In the genomic region with DNA sequence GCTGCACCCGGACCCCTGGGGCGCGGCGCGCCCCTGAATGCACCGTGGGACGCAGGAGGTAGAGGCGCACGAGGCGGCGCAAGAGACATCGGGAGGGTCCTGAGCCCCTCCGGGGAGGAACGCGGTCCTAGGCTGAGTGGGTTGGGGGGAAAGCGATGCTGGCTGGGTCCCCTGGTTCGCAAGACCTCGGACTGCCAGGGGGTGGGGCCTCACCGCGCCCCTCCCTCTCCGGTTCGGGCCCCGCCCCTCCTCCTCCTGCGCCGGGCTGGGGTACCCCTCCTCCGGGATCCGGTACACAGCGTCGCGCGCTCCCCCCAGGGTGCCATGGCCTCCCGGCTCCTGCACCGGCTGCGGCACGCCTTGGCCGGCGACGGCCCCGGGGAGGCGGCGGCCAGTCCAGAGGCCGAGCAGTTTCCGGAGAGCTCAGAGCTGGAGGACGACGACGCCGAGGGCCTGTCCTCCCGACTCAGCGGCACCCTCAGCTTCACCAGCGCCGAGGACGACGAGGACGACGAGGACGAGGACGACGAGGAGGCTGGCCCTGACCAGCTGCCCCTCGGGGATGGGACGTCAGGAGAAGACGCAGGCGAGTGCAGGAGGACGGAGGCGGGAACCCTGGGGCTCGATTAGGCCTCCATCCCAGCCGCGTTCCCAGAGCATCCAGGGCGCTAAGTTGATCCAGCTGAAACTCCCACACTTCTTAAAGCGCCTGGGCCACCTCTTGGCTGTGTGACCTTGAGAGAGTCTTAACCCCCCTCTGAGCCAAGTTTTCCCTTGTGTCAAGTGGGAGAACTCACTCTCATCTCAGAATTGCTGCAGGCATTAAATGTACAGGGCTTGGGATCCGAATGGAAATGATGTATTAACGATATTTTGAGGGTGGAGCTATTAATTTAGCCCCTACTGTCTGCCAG, we compare ENCODE assay signal across 8 cellular contexts. TPM values are rescaled to one million over a fixed set of nuclear protein-coding genes. Genes with fewer than 3 reads are reported as not detected.
A peak's percentile ranks its signal among the peaks of the same experiment; 100 is the strongest.
DNase-seq lines count a peak whose midpoint lies in the region; TF ChIP-seq lines count a peak whose summit lies in the region.

No MANE protein-coding gene starts in this region.

- peak overlapping the region; percentile 96 for H3K4me2 ChIP-seq in GM23248 (ENCODE audit: unreplicated experiment)
- H3K4me2 ChIP-seq in OCI-LY1 (ENCODE audit: low read length): peak overlapping the region; percentile 79

- H3K27me3 ChIP-seq in ACC112 (ENCODE audit: insufficient read depth, low read length) (no peaks in the 10 kb centered on the region), GM23248 (replicated peaks; ENCODE audit: insufficient read depth) (no peaks in the 10 kb centered on the region), OCI-LY1 (ENCODE audit: insufficient read depth, low read length) (peaks cover 9% of the 10 kb centered on the region; the same call in 1 of the 2 replicates), tibial artery (no peaks in the 10 kb centered on the region)

- H3K4me1 ChIP-seq in ACC112 (ENCODE audit: control insufficient read depth, insufficient read depth, low read length, unreplicated experiment): peaks cover 25% of the 10 kb centered on the region
- peaks cover 32% of the 10 kb centered on the region for H3K4me1 ChIP-seq in GM23248 (ENCODE audit: insufficient read depth)
- peaks cover 13% of the 10 kb centered on the region for H3K4me1 ChIP-seq in OCI-LY1 (ENCODE audit: insufficient read depth, low read length, severe bottlenecking)
- peaks cover 0 to 70% (median 37%) of the 10 kb centered on the region in 4 donors for H3K4me1 ChIP-seq in tibial artery

- H4K20me1 ChIP-seq in GM23248 (ENCODE audit: insufficient read depth) (no peaks in the 10 kb centered on the region), OCI-LY1 (ENCODE audit: insufficient read depth, low read length) (no peaks in the 10 kb centered on the region)

- no peaks in the 10 kb centered on the region for H3K36me3 ChIP-seq in ACC112 (ENCODE audit: insufficient read depth, low read length)
- H3K36me3 ChIP-seq in GM23248 (ENCODE audit: low read depth): peaks cover 9% of the 10 kb centered on the region; the same call in 1 of the 2 replicates
- H3K36me3 ChIP-seq in OCI-LY1 (ENCODE audit: insufficient read depth, low read length): no peaks in the 10 kb centered on the region
- peaks cover 7 to 13% (median 7%) of the 10 kb centered on the region in 3 donors for H3K36me3 ChIP-seq in tibial artery

- no peaks in the 10 kb centered on the region for H3K9me3 Mint-ChIP-seq in activated naive CD4-positive, alpha-beta T cell treated with anti-CD3 and anti-CD28 coated beads for 36 hours
- H3K9me3 Mint-ChIP-seq in nephron: no peaks in the 10 kb centered on the region

- peak; percentile 80 for DNase-seq in GM23248
- peak; percentile 46 for DNase-seq in activated naive CD4-positive, alpha-beta T cell treated with anti-CD3 and anti-CD28 coated beads for 36 hours
- DNase-seq in foreskin melanocyte: peak; percentile 59
- peak; percentile 73 to 90 for DNase-seq in tibial artery
- DNase-seq in NCI-H1694 treated with DMSO at 0.1 percent for 48 hours (lab: John Stamatoyannopoulos, UW): no peak

- no peaks in the 10 kb centered on the region for H3K27me3 Mint-ChIP-seq in activated naive CD4-positive, alpha-beta T cell treated with anti-CD3 and anti-CD28 coated beads for 36 hours (ENCODE audit: low read depth)
- H3K27me3 Mint-ChIP-seq in nephron (ENCODE audit: low read depth): no peaks in the 10 kb centered on the region

- peak overlapping the region; percentile 75 for H3K4me3 Mint-ChIP-seq in activated naive CD4-positive, alpha-beta T cell treated with anti-CD3 and anti-CD28 coated beads for 36 hours
- H3K4me3 Mint-ChIP-seq in nephron: peak overlapping the region; percentile 86 to 88 (median 86)

- TF ChIP-seq CTCF in OCI-LY1 (IDR thresholded peaks at IDR 0.05; ENCODE audit: low read length) (no peak), nephron (IDR thresholded peaks at IDR 0.05; ENCODE audit: unreplicated experiment in 3 of 3) (no peak), tibial artery (IDR thresholded peaks at IDR 0.05) (no peak)

- CTCF ChIA-PET in activated naive CD4-positive, alpha-beta T cell treated with anti-CD3 and anti-CD28 coated beads for 36 hours (lab: Charles Lee): interaction anchor here (1.8 to 2.5 kb wide), 2 partner anchors 10 to 63 kb away, joined by 3 to 9 read pairs; no protein-coding TSS in a partner anchor

- H3K9ac ChIP-seq in GM23248 (peak overlapping the region; percentile 95), OCI-LY1 (ENCODE audit: low read length) (peak overlapping the region; percentile 47; the same call in 1 of the 2 replicates)

- H3K9me2 ChIP-seq in GM23248 (ENCODE audit: insufficient read depth) (no peaks in the 10 kb centered on the region), OCI-LY1 (ENCODE audit: low read depth, low read length) (no peaks in the 10 kb centered on the region)

- H2AFZ ChIP-seq in ACC112 (ENCODE audit: low read length, unreplicated experiment) (peak overlapping the region; percentile 73), GM23248 (peak overlapping the region; percentile 86), OCI-LY1 (ENCODE audit: low read length) (no peak overlapping the region)

- peaks cover 37% of the 10 kb centered on the region; the same call in 1 of the 2 replicates for H3F3A ChIP-seq in GM23248 (ENCODE audit: insufficient read depth)
- no peaks in the 10 kb centered on the region for H3F3A ChIP-seq in OCI-LY1 (ENCODE audit: insufficient read depth, low read length)

- peak overlapping the region; percentile 82 for H3K27ac ChIP-seq in ACC112 (ENCODE audit: low read depth, low read length)
- peak overlapping the region; percentile 97 for H3K27ac ChIP-seq in GM23248
- H3K27ac ChIP-seq in OCI-LY1 (ENCODE audit: low read depth, low read length, poor library complexity, severe bottlenecking): no peak overlapping the region
- peak overlapping the region; percentile 93 to 97 for H3K27ac ChIP-seq in tibial artery

- H3K4me1 Mint-ChIP-seq in activated naive CD4-positive, alpha-beta T cell treated with anti-CD3 and anti-CD28 coated beads for 36 hours (ENCODE audit: low read depth): peaks cover 11% of the 10 kb centered on the region
- H3K4me1 Mint-ChIP-seq in nephron: peaks cover 38% of the 10 kb centered on the region

- in situ Hi-C loops in GM23248 (cut with MboI): no loop called here

- H3K36me3 Mint-ChIP-seq in activated naive CD4-positive, alpha-beta T cell treated with anti-CD3 and anti-CD28 coated beads for 36 hours (ENCODE audit: low read depth): no peaks in the 10 kb centered on the region
- H3K36me3 Mint-ChIP-seq in nephron (ENCODE audit: low read depth): peaks cover 6% of the 10 kb centered on the region

- 0 to 1% methylated on average over 49 to 61 of the region's 71 CpGs for WGBS in GM23248 (ENCODE audit: low coverage in 1 of 2, low lambda C conversion rate in 2 of 2, missing lambda C conversion rate in 2 of 2), 2 experiments

- H3K9me3 ChIP-seq in GM23248 (ENCODE audit: low read depth) (no peaks in the 10 kb centered on the region), OCI-LY1 (ENCODE audit: low read length) (no peaks in the 10 kb centered on the region), tibial artery (no peaks in the 10 kb centered on the region)

- no peak overlapping the region for H3K27ac Mint-ChIP-seq in activated naive CD4-positive, alpha-beta T cell treated with anti-CD3 and anti-CD28 coated beads for 36 hours
- peak overlapping the region; percentile 63 to 89 (median 69) for H3K27ac Mint-ChIP-seq in nephron

- H3K79me2 ChIP-seq in ACC112 (ENCODE audit: control insufficient read depth, insufficient read depth, low read length, unreplicated experiment) (peaks cover 16% of the 10 kb centered on the region), GM23248 (ENCODE audit: insufficient read depth) (peaks cover 43% of the 10 kb centered on the region), OCI-LY1 (ENCODE audit: insufficient read depth, low read length) (no peaks in the 10 kb centered on the region)

- H3K4me3 ChIP-seq in ACC112 (ENCODE audit: low read depth, low read length) (peak overlapping the region; percentile 88), GM23248 (peak overlapping the region; percentile 92), OCI-LY1 (ENCODE audit: low read depth, low read length, poor library complexity, severe bottlenecking) (peak overlapping the region; percentile 63), tibial artery (peak overlapping the region; percentile 72 to 83)

- intact Hi-C loops in activated naive CD4-positive, alpha-beta T cell treated with anti-CD3 and anti-CD28 coated beads for 36 hours (cut with micrococcal nuclease): loop anchor here (1.0 to 2.0 kb wide), 2 partner anchors 23 to 57 kb away; a partner anchor contains a TSS
- intact Hi-C loops in tibial artery (cut with DNase I; ENCODE audit: low total_unique reads): no loop called here

RNA-seq across cellular contexts. Expression of a gene that starts 0.5 kb away (rescaled TPM):
- 88.4 and 100 TPM in 2 replicates for total RNA-seq in GM23248 (2014; rRNA removed; shearing (Covaris generic))
- 50.9 and 54.7 TPM in 2 replicates for polyA plus RNA-seq in GM23248 (2016; fragmentation: Nextera tagmentation; extraction: Ambion mirVana)
- 1 to 10 TPM in 1 of 2 experiments, under 1 TPM in 1; 0.72 to 1.2 TPM for total RNA-seq in activated naive CD4-positive, alpha-beta T cell treated with anti-CD3 and anti-CD28 coated beads for 36 hours

RNA-seq across cellular contexts. Expression of a gene that starts 7.0 kb away (rescaled TPM):
- total RNA-seq in GM23248 (2014; rRNA removed; shearing (Covaris generic)): not detected in 2 replicates
- polyA plus RNA-seq in GM23248 (2016; fragmentation: Nextera tagmentation; extraction: Ambion mirVana): 0.83 and 1.1 TPM in 2 replicates
- total RNA-seq in activated naive CD4-positive, alpha-beta T cell treated with anti-CD3 and anti-CD28 coated beads for 36 hours: not detected

RNA-seq across cellular contexts. Expression of a gene that starts 21.7 kb away (rescaled TPM):
- 33.8 and 38.8 TPM in 2 replicates for total RNA-seq in GM23248 (2014; rRNA removed; shearing (Covaris generic))
- 69.2 and 78.4 TPM in 2 replicates for polyA plus RNA-seq in GM23248 (2016; fragmentation: Nextera tagmentation; extraction: Ambion mirVana)
- total RNA-seq in activated naive CD4-positive, alpha-beta T cell treated with anti-CD3 and anti-CD28 coated beads for 36 hours: 100 to 1,000 TPM; 189 to 202 TPM

RNA-seq across cellular contexts. Expression of a gene that starts 23.1 kb away (rescaled TPM):
- total RNA-seq in GM23248 (2014; rRNA removed; shearing (Covaris generic)): 37.2 and 55.2 TPM in 2 replicates
- polyA plus RNA-seq in GM23248 (2016; fragmentation: Nextera tagmentation; extraction: Ambion mirVana): 30.0 and 32.9 TPM in 2 replicates
- total RNA-seq in activated naive CD4-positive, alpha-beta T cell treated with anti-CD3 and anti-CD28 coated beads for 36 hours: 10 to 100 TPM; 21.4 to 23.3 TPM

RNA-seq across cellular contexts. Expression of a gene that starts 23.3 kb away (rescaled TPM):
- 4.3 and 5.3 TPM in 2 replicates for total RNA-seq in GM23248 (2014; rRNA removed; shearing (Covaris generic))
- polyA plus RNA-seq in GM23248 (2016; fragmentation: Nextera tagmentation; extraction: Ambion mirVana): 1.9 and 2.0 TPM in 2 replicates
- total RNA-seq in activated naive CD4-positive, alpha-beta T cell treated with anti-CD3 and anti-CD28 coated beads for 36 hours: 1 to 10 TPM; 3.3 to 3.7 TPM

Comparison
In these comparisons a context has a peak if more than half of its experiments do, and no peak if none do; other contexts are left out.
1. RNA of a gene that starts 0.5 kb away (total RNA-seq): 88.4 to 100 TPM in GM23248; 0.72 to 1.2 TPM in activated naive CD4-positive, alpha-beta T cell treated with anti-CD3 and anti-CD28 coated beads for 36 hours; every median in the first group is over 10 times any median in the second.
2. Peak in every context shown above with its lines, with median percentiles within 50 percentile points of each other: H3K4me3 ChIP-seq.